Comparison of ENCODE assay signal across 21 cellular contexts in genomic region chr1:23322770-23323169, GRCh38. TPM values are rescaled to one million over a fixed set of nuclear protein-coding genes. Genes with fewer than 3 reads are reported as not detected.
A peak's percentile ranks its signal among the peaks of the same experiment; 100 is the strongest.
DNase-seq lines count a peak whose midpoint lies in the region; ATAC-seq and TF ChIP-seq lines count a peak whose summit lies in the region.
"Had no signal": no experiment of that assay in that cellular context is flagged by ENCODE, and none has a peak within 500 bp of the region (broad histone marks: within the 10 kb centered on the region; RNA-seq: fewer than 3 reads in every experiment).

No MANE protein-coding gene starts in this region.

- POLR2A ChIA-PET in CD8-positive, alpha-beta T cell (lab: Charles Lee), result no interaction called here

- intact Hi-C loops in left cardiac atrium (cut with DNase I), result no loop called here
- intact Hi-C loops in CD8-positive, alpha-beta T cell (cut with DNase I, micrococcal nuclease), result loop anchor here in 1 of 2 experiments (5.0 kb wide), 1 partner anchor 220 kb away; no protein-coding TSS in a partner anchor

- no peak overlapping the region for H3K4me3 ChIP-seq in cardiac muscle cell
- H3K4me3 ChIP-seq in CD8-positive, alpha-beta T cell (ENCODE audit: low read depth, low read length), result no peak overlapping the region
- H3K4me3 ChIP-seq: A549, Peyer's patch had no signal

- H3K9me3 Mint-ChIP-seq in CD8-positive, alpha-beta T cell, result no peaks in the 10 kb centered on the region
- no peaks in the 10 kb centered on the region for H3K9me3 Mint-ChIP-seq in osteocyte (ENCODE audit: unreplicated experiment)
- H3K9me3 Mint-ChIP-seq: CD8-positive, alpha-beta memory T cell had no signal

- peak overlapping the region; percentile 44 for H3K27ac ChIP-seq in cardiac muscle cell
- H3K27ac ChIP-seq in CD8-positive, alpha-beta T cell (ENCODE audit: low read depth, low read length), result no peak overlapping the region
- H3K27ac ChIP-seq: A549, Peyer's patch had no signal

- H3K36me3 Mint-ChIP-seq in CD8-positive, alpha-beta T cell, result peaks cover 67% of the 10 kb centered on the region
- H3K36me3 Mint-ChIP-seq in T-helper 17 cell (ENCODE audit: low read depth) (peaks cover 21% of the 10 kb centered on the region), osteocyte (ENCODE audit: unreplicated experiment) (peaks cover 56% of the 10 kb centered on the region)

- no peak overlapping the region for H3K4me3 Mint-ChIP-seq in CD8-positive, alpha-beta T cell
- H3K4me3 Mint-ChIP-seq in T-helper 17 cell, result no peak overlapping the region
- H3K4me3 Mint-ChIP-seq in osteocyte (ENCODE audit: unreplicated experiment), result no peak overlapping the region
- H3K4me3 Mint-ChIP-seq: CD8-positive, alpha-beta memory T cell had no signal

- H3K9me3 ChIP-seq in cardiac muscle cell (ENCODE audit: low read depth) (no peaks in the 10 kb centered on the region), T-helper 17 cell (ENCODE audit: control insufficient read depth, low read length, poor library complexity, severe bottlenecking) (no peaks in the 10 kb centered on the region)
- H3K9me3 ChIP-seq in CD8-positive, alpha-beta T cell (ENCODE audit: low read length), result no peaks in the 10 kb centered on the region
- H3K9me3 ChIP-seq: A549, Peyer's patch had no signal

- H3K27me3 Mint-ChIP-seq in CD8-positive, alpha-beta T cell (ENCODE audit: low read depth), result no peaks in the 10 kb centered on the region
- H3K27me3 Mint-ChIP-seq in T-helper 17 cell (no peaks in the 10 kb centered on the region), osteocyte (ENCODE audit: unreplicated experiment) (no peaks in the 10 kb centered on the region)

- H3K27me3 ChIP-seq in cardiac muscle cell, result no peaks in the 10 kb centered on the region
- no peaks in the 10 kb centered on the region for H3K27me3 ChIP-seq in CD8-positive, alpha-beta T cell (ENCODE audit: insufficient read depth, low read length)
- H3K27me3 ChIP-seq: Peyer's patch had no signal

- ATAC-seq in left cardiac atrium (no peak), T-helper 17 cell (no peak)
- no peak for ATAC-seq in CD8-positive, alpha-beta T cell
- ATAC-seq: A549, SK-N-SH treated with all-trans-retinoic acid at 6 μM for 48 hours had no signal

- no peaks in the 10 kb centered on the region for H3K4me1 ChIP-seq in cardiac muscle cell (ENCODE audit: low read depth)
- no peaks in the 10 kb centered on the region for H3K4me1 ChIP-seq in CD8-positive, alpha-beta T cell (ENCODE audit: insufficient read depth, low read length)
- H3K4me1 ChIP-seq: A549, Peyer's patch had no signal

- TF ChIP-seq CTCF in cardiac muscle cell (IDR thresholded peaks at IDR 0.05; ENCODE audit: low read depth, low read length) (no peak), osteocyte (IDR thresholded peaks at IDR 0.05) (no peak)
- TF ChIP-seq CTCF in CD8-positive, alpha-beta T cell (IDR thresholded peaks at IDR 0.05), result no peak

- CTCF ChIA-PET in CD8-positive, alpha-beta T cell (lab: Charles Lee), result interaction anchor here (0.6 kb wide), 1 partner anchor 129 kb away, joined by 3 read pairs; no protein-coding TSS in a partner anchor

- H3K36me3 ChIP-seq in cardiac muscle cell, result peaks cover 71% of the 10 kb centered on the region
- peaks cover 34% of the 10 kb centered on the region for H3K36me3 ChIP-seq in CD8-positive, alpha-beta T cell (ENCODE audit: insufficient read depth, low read length)

- H3K27ac Mint-ChIP-seq in CD8-positive, alpha-beta T cell, result peak overlapping the region; percentile 34
- H3K27ac Mint-ChIP-seq in T-helper 17 cell (peak overlapping the region; percentile 16), osteocyte (ENCODE audit: unreplicated experiment) (peak overlapping the region; percentile 75)

- H3K4me1 Mint-ChIP-seq in CD8-positive, alpha-beta T cell (ENCODE audit: low read depth), result peaks cover 30% of the 10 kb centered on the region
- peaks cover 31% of the 10 kb centered on the region for H3K4me1 Mint-ChIP-seq in T-helper 17 cell
- peaks cover 16% of the 10 kb centered on the region for H3K4me1 Mint-ChIP-seq in osteocyte (ENCODE audit: unreplicated experiment)

- DNase-seq in cardiac muscle cell (ENCODE audit: low read depth in 1 of 2, low spot score in 1 of 2) (no peak), left cardiac atrium (no peak), T-helper 17 cell (no peak), osteocyte (ENCODE audit: extremely low spot score, unreplicated experiment) (no peak), MV-4-11 (lab: John Stamatoyannopoulos, UW) (no peak), UCSD-AML1 (lab: John Stamatoyannopoulos, UW; ENCODE audit: unreplicated experiment) (no peak), hypothalamus (lab: John Stamatoyannopoulos, UW) (no peak)
- DNase-seq in CD8-positive, alpha-beta T cell, result no peak
- DNase-seq: Calu3; CD8-positive, alpha-beta memory T cell; DMS153; NCI-H1105 treated with DMSO at 0.1 percent for 48 hours; NCI-H2029 treated with DMSO at 0.1 percent for 48 hours; NCI-H2171; NCI-H345; NCI-H524; NCI-H774; NK-92 treated with Interleukin-12 subunit alpha and Interleukin-12 subunit beta, amount 100 ng/mL, for 24 hours; Peyer's patch had no signal

RNA-seq across cellular contexts. Expression of gene HNRNPR, which starts 21.3 kb away (rescaled TPM):
- total RNA-seq in cardiac muscle cell (122 and 142 TPM in 2 replicates), left cardiac atrium (10 to 100 TPM; 57.3 to 79.8 TPM), T-helper 17 cell (100 to 1,000 TPM; 104 to 119 TPM), osteocyte (140 and 151 TPM in 2 replicates)
- polyA plus RNA-seq in cardiac muscle cell, result 149 and 154 TPM in 2 replicates
- 100 to 1,000 TPM; 102 to 103 TPM for total RNA-seq in CD8-positive, alpha-beta T cell

RNA-seq across cellular contexts. Expression of gene ZNF436, which starts 46.9 kb away (rescaled TPM):
- 46.3 and 52.1 TPM in 2 replicates for total RNA-seq in cardiac muscle cell
- 25.3 and 32.2 TPM in 2 replicates for polyA plus RNA-seq in cardiac muscle cell
- 10 to 100 TPM; 10.1 to 14.2 TPM for total RNA-seq in left cardiac atrium
- total RNA-seq in CD8-positive, alpha-beta T cell, result 1 to 10 TPM; 3.4 to 3.9 TPM
- total RNA-seq in T-helper 17 cell, result 1 to 10 TPM; 3.1 to 3.3 TPM
- total RNA-seq in osteocyte, result 17.4 and 18.4 TPM in 2 replicates

Comparison
In these comparisons a context has a peak if more than half of its experiments do, and no peak if none do; other contexts are left out.
1. H3K27ac Mint-ChIP-seq: peak in every context shown above with its lines; median percentile 75 in osteocyte; 34 in CD8-positive, alpha-beta T cell; 16 in T-helper 17 cell.